13 cellular contexts compared by ENCODE assay signal in genomic region chr10:99540673-99541531, GRCh38. TPM values are rescaled to one million over a fixed set of nuclear protein-coding genes. Genes with fewer than 3 reads are reported as not detected.
DNase-seq lines count a peak whose midpoint lies in the region; ATAC-seq and TF ChIP-seq lines count a peak whose summit lies in the region.
"Had no signal": no experiment of that assay in that cellular context is flagged by ENCODE, and none has a peak within 500 bp of the region (broad histone marks: within the 10 kb centered on the region; RNA-seq: fewer than 3 reads in every experiment).

No MANE protein-coding gene starts in this region.

- TF ChIP-seq RAD21 in SK-N-SH (IDR thresholded peaks at IDR 0.05; ENCODE audit: low read length), result no peak

- no peaks in the 10 kb centered on the region; a peak in 1 of 4 replicates for H3K4me1 ChIP-seq in SK-N-SH (ENCODE audit: control insufficient read depth in 1 of 2, insufficient read depth in 2 of 2, low read depth in 1 of 2, low read length in 1 of 2)
- H3K4me1 ChIP-seq in suprapubic skin, result peaks cover 29% of the 10 kb centered on the region

- CTCF ChIA-PET in SK-N-SH (lab: Yijun Ruan, JAX), result interaction anchor here (1.0 kb wide), 1 partner anchor 19 kb away, joined by 4 read pairs; no protein-coding TSS in a partner anchor

- no peak overlapping the region for H3K4me2 ChIP-seq in SK-N-SH

- H3K79me2 ChIP-seq in SK-N-SH (ENCODE audit: insufficient read depth), result no peaks in the 10 kb centered on the region

- 4% methylated on average over 12 of the region's 47 CpGs for WGBS in SK-N-SH (ENCODE audit: low lambda C conversion rate)
- 11% methylated on average over 14 of the region's 47 CpGs for WGBS in suprapubic skin

- no peak overlapping the region for H3K4me3 ChIP-seq in SK-N-SH (ENCODE audit: low read depth in 2 of 2, low read length in 1 of 2)
- peak overlapping the region; percentile 4 for H3K4me3 ChIP-seq in suprapubic skin
- H3K4me3 ChIP-seq: uterus had no signal

- no peak overlapping the region for H3K9ac ChIP-seq in SK-N-SH

- H3F3A ChIP-seq in SK-N-SH (replicated peaks; ENCODE audit: insufficient read depth), result no peaks in the 10 kb centered on the region

- intact Hi-C loops in left colon (cut with DNase I, micrococcal nuclease), result no loop called here

- POLR2A ChIA-PET in SK-N-SH (lab: Yijun Ruan, JAX), result no interaction called here

- no peak for TF ChIP-seq POLR2A in suprapubic skin (IDR thresholded peaks at IDR 0.05)

- ATAC-seq in SK-N-SH treated with all-trans-retinoic acid at 6 μM for 48 hours, result no peak
- peak; percentile 94 for ATAC-seq in left colon

- no peaks in the 10 kb centered on the region for H4K20me1 ChIP-seq in SK-N-SH (ENCODE audit: insufficient read depth)

- TF ChIP-seq EP300 in SK-N-SH (IDR thresholded peaks at IDR 0.05; ENCODE audit: borderline replicate concordance in 1 of 2, low read depth in 1 of 2, low read length in 1 of 2) (no peak), suprapubic skin (IDR thresholded peaks at IDR 0.05) (no peak)

- no peaks in the 10 kb centered on the region for H3K9me3 ChIP-seq in SK-N-SH
- H3K9me3 ChIP-seq in suprapubic skin, result no peaks in the 10 kb centered on the region
- H3K9me3 ChIP-seq: uterus had no signal

- no peak for TF ChIP-seq CTCF in SK-N-SH (IDR thresholded peaks at IDR 0.05)
- TF ChIP-seq CTCF in suprapubic skin (IDR thresholded peaks at IDR 0.05), result no peak

- no peaks in the 10 kb centered on the region for H3K9me2 ChIP-seq in SK-N-SH

- H2AFZ ChIP-seq in SK-N-SH (ENCODE audit: low read depth), result no peak overlapping the region

- no peak overlapping the region for H3K27ac ChIP-seq in SK-N-SH (ENCODE audit: low read depth in 2 of 2, low read length in 1 of 2)
- H3K27ac ChIP-seq in suprapubic skin, result no peak overlapping the region
- H3K27ac ChIP-seq: uterus had no signal

- DNase-seq in SK-N-SH (peak; percentile 45), SW480 (ENCODE audit: low spot score) (peak; percentile 50), left colon (peak in 1 of 2 donors; percentile 59), suprapubic skin (ENCODE audit: low spot score in 2 of 2) (no peak), OCI-M1 (lab: John Stamatoyannopoulos, UW) (no peak), NOMO-1 treated with DMSO at 0.1 percent for 48 hours (lab: John Stamatoyannopoulos, UW; ENCODE audit: unreplicated experiment) (no peak)
- no peak for DNase-seq in effector CD4-positive, alpha-beta T cell
- DNase-seq: NCI-H1436 treated with DMSO at 0.1 percent for 48 hours; stimulated activated CD4-positive, alpha-beta T cell treated with anti-CD3 and anti-CD28 coated beads, Interleukin-4, amount 100 ng/mL, for 1 hour; uterus had no signal

- H3K27me3 ChIP-seq in SK-N-SH (ENCODE audit: insufficient read depth) (peaks cover 91% of the 10 kb centered on the region), suprapubic skin (peaks cover 100% of the 10 kb centered on the region)

- H3K36me3 ChIP-seq in SK-N-SH (replicated peaks in 1 of 2; ENCODE audit: control insufficient read depth in 1 of 2, insufficient read depth in 2 of 2, low read length in 1 of 2) (no peaks in the 10 kb centered on the region), suprapubic skin (no peaks in the 10 kb centered on the region)
- H3K36me3 ChIP-seq: uterus had no signal

TF ChIP-seq in SK-N-SH, 30 proteins besides CTCF, POLR2A, EP300 and RAD21:
- TF ChIP-seq SIN3A (IDR thresholded peaks at IDR 0.05; ENCODE audit: borderline replicate concordance, low read depth, low read length) (no peak), NFIC (IDR thresholded peaks at IDR 0.05; ENCODE audit: borderline replicate concordance) (no peak), MEF2A (IDR thresholded peaks at IDR 0.05; ENCODE audit: borderline replicate concordance, low read depth) (no peak), MAX (IDR thresholded peaks at IDR 0.05; ENCODE audit: low read depth) (no peak), MXI1 (IDR thresholded peaks at IDR 0.05; ENCODE audit: low read depth, low read length) (no peak)
- TF ChIP-seq, protein P1, sequence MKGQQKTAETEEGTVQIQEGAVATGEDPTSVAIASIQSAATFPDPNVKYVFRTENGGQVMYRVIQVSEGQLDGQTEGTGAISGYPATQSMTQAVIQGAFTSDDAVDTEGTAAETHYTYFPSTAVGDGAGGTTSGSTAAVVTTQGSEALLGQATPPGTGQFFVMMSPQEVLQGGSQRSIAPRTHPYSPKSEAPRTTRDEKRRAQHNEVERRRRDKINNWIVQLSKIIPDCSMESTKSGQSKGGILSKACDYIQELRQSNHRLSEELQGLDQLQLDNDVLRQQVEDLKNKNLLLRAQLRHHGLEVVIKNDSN (IDR thresholded peaks at IDR 0.05; ENCODE audit: borderline replicate concordance, low read depth), result no peak

TF ChIP-seq in SK-N-SH treated with all-trans-retinoic acid at 6 μM for 48 hours, 23 proteins besides CTCF, POLR2A, EP300 and RAD21:
- TF ChIP-seq ZNF565 (CRISPR knock-in tag; conservative IDR thresholded peaks at IDR 0.05; ENCODE audit: low read depth) (no peak), ZC3H10 (CRISPR knock-in tag; IDR thresholded peaks at IDR 0.05) (no peak), TCF4 (CRISPR knock-in tag; IDR thresholded peaks at IDR 0.05; ENCODE audit: borderline replicate concordance) (no peak), ZNF8 (CRISPR knock-in tag; IDR thresholded peaks at IDR 0.05) (no peak), ESRRG (CRISPR knock-in tag; IDR thresholded peaks at IDR 0.05) (no peak), RARB (CRISPR knock-in tag; IDR thresholded peaks at IDR 0.05) (no peak), ISL1 (CRISPR knock-in tag; IDR thresholded peaks at IDR 0.05) (no peak), SNAI2 (CRISPR knock-in tag; IDR thresholded peaks at IDR 0.05) (no peak), CSDC2 (CRISPR knock-in tag; IDR thresholded peaks at IDR 0.05) (no peak), PPARA (CRISPR knock-in tag; IDR thresholded peaks at IDR 0.05; ENCODE audit: borderline replicate concordance) (no peak), ZFP3 (CRISPR knock-in tag; IDR thresholded peaks at IDR 0.05) (no peak), ZFP30 (CRISPR knock-in tag; IDR thresholded peaks at IDR 0.05) (no peak)
- TF ChIP-seq, protein P2, sequence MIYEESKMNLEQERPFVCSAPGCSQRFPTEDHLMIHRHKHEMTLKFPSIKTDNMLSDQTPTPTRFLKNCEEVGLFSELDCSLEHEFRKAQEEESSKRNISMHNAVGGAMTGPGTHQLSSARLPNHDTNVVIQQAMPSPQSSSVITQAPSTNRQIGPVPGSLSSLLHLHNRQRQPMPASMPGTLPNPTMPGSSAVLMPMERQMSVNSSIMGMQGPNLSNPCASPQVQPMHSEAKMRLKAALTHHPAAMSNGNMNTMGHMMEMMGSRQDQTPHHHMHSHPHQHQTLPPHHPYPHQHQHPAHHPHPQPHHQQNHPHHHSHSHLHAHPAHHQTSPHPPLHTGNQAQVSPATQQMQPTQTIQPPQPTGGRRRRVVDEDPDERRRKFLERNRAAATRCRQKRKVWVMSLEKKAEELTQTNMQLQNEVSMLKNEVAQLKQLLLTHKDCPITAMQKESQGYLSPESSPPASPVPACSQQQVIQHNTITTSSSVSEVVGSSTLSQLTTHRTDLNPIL (CRISPR knock-in tag; IDR thresholded peaks at IDR 0.05; ENCODE audit: low read depth), result no peak

RNA-seq across cellular contexts. Expression of gene NKX2-3, which starts 8.2 kb away (rescaled TPM):
- not detected in 2 replicates for polyA plus RNA-seq in SK-N-SH (2012; rRNA removed)
- polyA plus RNA-seq in SK-N-SH (2012; cell fraction: cytosol; rRNA removed), result not detected in 2 replicates
- polyA plus RNA-seq in SK-N-SH (2012; cell fraction: nucleus; rRNA removed), result not detected in 2 replicates
- 10 to 100 TPM in 1 of 2 donors, 1 to 10 TPM in 1; 3.4 to 11.7 TPM for total RNA-seq in left colon
- total RNA-seq in suprapubic skin, result not detected
- total RNA-seq: fibroblast of villous mesenchyme, myocyte, uterus had no signal

Comparison
In these comparisons a context has a peak if more than half of its experiments do, and no peak if none do; other contexts are left out.
1. DNase-seq: peak in SK-N-SH (single experiment) and SW480 (single experiment); none in suprapubic skin (0 of 2), OCI-M1 (single experiment), effector CD4-positive, alpha-beta T cell (single experiment) and NOMO-1 treated with DMSO at 0.1 percent for 48 hours (single experiment).
2. RNA of gene NKX2-3, which starts 8.2 kb away (total RNA-seq): 3.4 to 11.7 TPM in left colon; not detected in suprapubic skin; every median in the first group is over 4 times any median in the second.